Comparison of ENCODE assay signal across 26 cellular contexts in genomic region chr2:134846213-134846612, GRCh38. TPM values are rescaled to one million over a fixed set of nuclear protein-coding genes. Genes with fewer than 3 reads are reported as not detected.
DNase-seq lines count a peak whose midpoint lies in the region; ATAC-seq and TF ChIP-seq lines count a peak whose summit lies in the region.
"Had no signal": no experiment of that assay in that cellular context is flagged by ENCODE, and none has a peak within 500 bp of the region (broad histone marks: within the 10 kb centered on the region; RNA-seq: fewer than 3 reads in every experiment).

No MANE protein-coding gene starts in this region.

- intact Hi-C loops in mammary epithelial cell (cut with micrococcal nuclease) = no loop called here
- intact Hi-C loops in MCF 10A (cut with micrococcal nuclease) = no loop called here
- intact Hi-C loops in right lobe of liver (cut with DNase I) = no loop called here

- no peak overlapping the region for H3K4me3 Mint-ChIP-seq in MCF 10A (ENCODE audit: unreplicated experiment)
- H3K4me3 Mint-ChIP-seq in naive thymus-derived CD8-positive, alpha-beta T cell = no peak overlapping the region
- H3K4me3 Mint-ChIP-seq: CD4-positive, CD25-positive, alpha-beta regulatory T cell had no signal

- POLR2A ChIA-PET in MCF 10A (lab: Yijun Ruan, JAX) = no interaction called here
- POLR2A ChIA-PET in naive thymus-derived CD8-positive, alpha-beta T cell (lab: Charles Lee) = no interaction called here

- H3K27ac ChIP-seq in mammary epithelial cell (ENCODE audit: insufficient read depth, low read depth, low read length) (no peak overlapping the region), right lobe of liver (peak overlapping the region in 2 of 3 donors; percentile 26 to 93)
- H3K27ac ChIP-seq: KMS-11, RWPE1 had no signal

- no peak for TF ChIP-seq POLR2A in right lobe of liver (IDR thresholded peaks at IDR 0.05)

- no peak overlapping the region for H2AFZ ChIP-seq in mammary epithelial cell (ENCODE audit: low read depth, low read length)

- peak; percentile 52 to 80 (median 62) for ATAC-seq in right lobe of liver
- no peak for ATAC-seq in stimulated activated naive CD8-positive, alpha-beta T cell treated with anti-CD3 and anti-CD28 coated beads, Interleukin-15, Interleukin-2, amounts not matched to agents 100 U/mL and 50 U/mL, for 24 hours
- no peak for ATAC-seq in naive thymus-derived CD8-positive, alpha-beta T cell

- H3K27ac Mint-ChIP-seq in MCF 10A (ENCODE audit: low read depth, unreplicated experiment) = no peak overlapping the region
- H3K27ac Mint-ChIP-seq in naive thymus-derived CD8-positive, alpha-beta T cell = no peak overlapping the region
- H3K27ac Mint-ChIP-seq: CD4-positive, CD25-positive, alpha-beta regulatory T cell had no signal

- H3K27me3 Mint-ChIP-seq in MCF 10A (ENCODE audit: insufficient read depth, unreplicated experiment) = no peaks in the 10 kb centered on the region
- peaks cover 0 to 7% (median 3%) of the 10 kb centered on the region in 5 donors for H3K27me3 Mint-ChIP-seq in naive thymus-derived CD8-positive, alpha-beta T cell

- no peaks in the 10 kb centered on the region for H3K9me3 Mint-ChIP-seq in MCF 10A (ENCODE audit: unreplicated experiment)
- H3K9me3 Mint-ChIP-seq in naive thymus-derived CD8-positive, alpha-beta T cell = peaks cover 0 to 17% (median 8%) of the 10 kb centered on the region in 9 donors

- H3K79me2 ChIP-seq in mammary epithelial cell (ENCODE audit: insufficient read depth, low read length) = no peaks in the 10 kb centered on the region

- H3K4me3 ChIP-seq in mammary epithelial cell (replicated peaks in 1 of 3; ENCODE audit: insufficient read depth in 1 of 3, low read depth in 2 of 3, low read length in 3 of 3) (no peak overlapping the region), right lobe of liver (no peak overlapping the region)

- H4K20me1 ChIP-seq in mammary epithelial cell (ENCODE audit: insufficient read depth, low read length) = no peaks in the 10 kb centered on the region

- H3K36me3 Mint-ChIP-seq in MCF 10A (ENCODE audit: insufficient read depth, unreplicated experiment) = no peaks in the 10 kb centered on the region
- H3K36me3 Mint-ChIP-seq in naive thymus-derived CD8-positive, alpha-beta T cell = peaks cover 3 to 10% (median 7%) of the 10 kb centered on the region in 3 donors
- H3K36me3 Mint-ChIP-seq: CD4-positive, CD25-positive, alpha-beta regulatory T cell had no signal

- H3K9ac ChIP-seq in mammary epithelial cell (ENCODE audit: insufficient read depth, low read length) = no peak overlapping the region
- H3K9ac ChIP-seq: KMS-11 had no signal

- H3K4me1 ChIP-seq in mammary epithelial cell (ENCODE audit: insufficient read depth, low read length) (peaks cover 10% of the 10 kb centered on the region), right lobe of liver (peaks cover 0 to 49% (median 15%) of the 10 kb centered on the region in 4 donors)

- H3K4me2 ChIP-seq in mammary epithelial cell (ENCODE audit: insufficient read depth, low read depth, low read length) = no peak overlapping the region
- H3K4me2 ChIP-seq: KMS-11 had no signal

- DNase-seq in mammary epithelial cell = peak; percentile 6
- DNase-seq in MCF 10A (ENCODE audit: unreplicated experiment) = no peak
- peak; percentile 66 for DNase-seq in glomerular visceral epithelial cell (ENCODE audit: extremely low spot score)
- peak in 1 of 3 donors; percentile 60 for DNase-seq in right lobe of liver
- DNase-seq in stimulated activated naive CD8-positive, alpha-beta T cell treated with anti-CD3 and anti-CD28 coated beads, Interleukin-15, Interleukin-2, amounts not matched to agents 100 U/mL and 50 U/mL, for 24 hours = no peak
- DNase-seq in SW480 (ENCODE audit: low spot score) = no peak
- DNase-seq in naive thymus-derived CD8-positive, alpha-beta T cell = no peak
- DNase-seq: 8988T; CD4-positive, CD25-positive, alpha-beta regulatory T cell; DMS153; GDM1; NCI-H1092; NCI-H1417 treated with DMSO at 0.1 percent for 48 hours; NCI-H1694 treated with DMSO at 0.1 percent for 48 hours; NCI-H2081; NCI-H2227 treated with DMSO at 0.1 percent for 48 hours; NCI-H526 treated with DMSO at 0.1 percent for 48 hours; SHP77 had no signal

- H3K4me1 Mint-ChIP-seq in MCF 10A (ENCODE audit: insufficient read depth, unreplicated experiment) = no peaks in the 10 kb centered on the region
- no peaks in the 10 kb centered on the region for H3K4me1 Mint-ChIP-seq in naive thymus-derived CD8-positive, alpha-beta T cell
- H3K4me1 Mint-ChIP-seq: CD4-positive, CD25-positive, alpha-beta regulatory T cell had no signal

- WGBS in mammary epithelial cell (ENCODE audit: low coverage, missing lambda C conversion rate) = no CpG with 5 or more reads among the region's 1 CpG
- WGBS in right lobe of liver (ENCODE audit: insufficient coverage, low coverage, low lambda C conversion rate, missing lambda C conversion rate) = 33% methylated on average over 1 of the region's 1 CpG

- H3K36me3 ChIP-seq in mammary epithelial cell (ENCODE audit: insufficient read depth, low read length) (no peaks in the 10 kb centered on the region), right lobe of liver (peaks cover 0 to 9% (median 4%) of the 10 kb centered on the region in 4 donors)

- CTCF ChIA-PET in mammary epithelial cell (lab: Charles Lee; ENCODE audit: low non-redundant PET) (no interaction called here), MCF 10A (lab: Yijun Ruan, JAX) (no interaction called here)

- no peak for TF ChIP-seq CTCF in mammary epithelial cell (conservative IDR thresholded peaks at IDR 0.05 in 1 of 2, IDR thresholded peaks at IDR 0.05 in 1 of 2; ENCODE audit: extremely low read depth in 1 of 2, insufficient read depth in 1 of 2, low read depth in 1 of 2, low read length in 2 of 2)
- TF ChIP-seq CTCF in MCF 10A (IDR thresholded peaks at IDR 0.05; ENCODE audit: unreplicated experiment) = no peak
- TF ChIP-seq CTCF in right lobe of liver (IDR thresholded peaks at IDR 0.05) = no peak

- BruUV-seq in mammary epithelial cell (replicated peaks; lab: Mats Ljungman, UMichigan) = no TSS peak
- BruUV-seq in MCF 10A (replicated peaks; lab: Mats Ljungman, UMichigan) = no TSS peak

- in situ Hi-C loops in mammary epithelial cell (cut with MboI; ENCODE audit: low sequenced_read_pairs in 2 of 2) = no loop called here

- H3K9me3 ChIP-seq in mammary epithelial cell (replicated peaks; ENCODE audit: insufficient read depth, low read length) (no peaks in the 10 kb centered on the region), right lobe of liver (no peaks in the 10 kb centered on the region)

- no peaks in the 10 kb centered on the region for H3K27me3 ChIP-seq in mammary epithelial cell (ENCODE audit: insufficient read depth, low read length)
- no peaks in the 10 kb centered on the region for H3K27me3 ChIP-seq in right lobe of liver

- dilution Hi-C loops in mammary epithelial cell (cut with HindIII; ENCODE audit: low sequenced_read_pairs) = no loop called here

RNA-seq across cellular contexts. Expression of gene ACMSD, which starts 7.8 kb away (rescaled TPM):
- under 1 TPM in 1 of 2 donors, not detected in 1; 0.33 TPM for total RNA-seq in mammary epithelial cell
- not detected for polyA plus RNA-seq in mammary epithelial cell
- polyA minus RNA-seq in mammary epithelial cell = not detected
- not detected in 2 replicates for total RNA-seq in MCF 10A (2022)
- 100 to 1,000 TPM in 2 of 6 experiments, 10 to 100 TPM in 4; 38.3 to 145 (median 87.0) TPM for total RNA-seq in right lobe of liver
- not detected for total RNA-seq in naive thymus-derived CD8-positive, alpha-beta T cell
- not detected for polyA plus RNA-seq in naive thymus-derived CD8-positive, alpha-beta T cell
- total RNA-seq: CD4-positive, CD25-positive, alpha-beta regulatory T cell; Daoy; H1; IMR-90; NCI-H460; SK-MEL-5 had no signal
- polyA plus RNA-seq: BJ; CD4-positive, CD25-positive, alpha-beta regulatory T cell; H1; IMR-90 had no signal

Comparison
In these comparisons a context has a peak if more than half of its experiments do, and no peak if none do; other contexts are left out.
1. DNase-seq: peak in mammary epithelial cell (single experiment) and glomerular visceral epithelial cell (single experiment); none in MCF 10A (single experiment), stimulated activated naive CD8-positive, alpha-beta T cell treated with anti-CD3 and anti-CD28 coated beads, Interleukin-15, Interleukin-2, amounts not matched to agents 100 U/mL and 50 U/mL, for 24 hours (single experiment), SW480 (single experiment) and naive thymus-derived CD8-positive, alpha-beta T cell (0 of 10).
2. ATAC-seq: peak in right lobe of liver (4 of 4); none in stimulated activated naive CD8-positive, alpha-beta T cell treated with anti-CD3 and anti-CD28 coated beads, Interleukin-15, Interleukin-2, amounts not matched to agents 100 U/mL and 50 U/mL, for 24 hours (single experiment) and naive thymus-derived CD8-positive, alpha-beta T cell (0 of 2).
3. RNA of gene ACMSD, which starts 7.8 kb away (total RNA-seq): 38.3 to 145 TPM in right lobe of liver; 0.33 TPM in mammary epithelial cell, not detected in MCF 10A and not detected in naive thymus-derived CD8-positive, alpha-beta T cell; every median in the first group is over 10 times any median in the second.